In the genomic region with DNA sequence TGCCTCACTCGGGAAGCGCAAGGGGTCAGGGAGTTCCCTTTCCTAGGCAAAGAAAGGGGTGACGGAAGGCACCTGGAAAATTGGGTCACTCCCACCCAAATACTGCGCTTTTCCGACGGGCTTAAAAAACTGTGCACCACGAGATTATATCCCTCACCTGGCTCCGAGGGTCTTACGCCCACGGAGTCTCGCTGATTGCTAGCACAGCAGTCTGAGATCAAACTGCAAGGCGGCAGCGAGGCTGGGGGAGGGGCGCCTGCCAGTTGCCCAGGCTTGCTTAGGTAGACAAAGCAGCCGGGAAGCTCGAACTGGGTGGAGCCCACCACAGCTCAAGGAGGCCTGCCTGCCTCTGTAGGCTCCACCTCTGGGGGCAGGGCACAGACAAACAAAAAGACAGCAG, we compare ENCODE assay signal across 1 cellular context. TPM values are rescaled to one million over a fixed set of nuclear protein-coding genes. Genes with fewer than 3 reads are reported as not detected.
"Had no signal": no experiment of that assay in that cellular context is flagged by ENCODE, and none has a peak within 500 bp of the region (broad histone marks: within the 10 kb centered on the region; RNA-seq: fewer than 3 reads in every experiment).

No MANE protein-coding gene starts in this region.

RNA-seq across cellular contexts. Expression of gene DOCK1, which starts 23.2 kb away (rescaled TPM):
- polyA plus RNA-seq: naive thymus-derived CD4-positive, alpha-beta T cell had no signal
